Comparison of ENCODE assay signal across 26 cellular contexts in the genomic region with DNA sequence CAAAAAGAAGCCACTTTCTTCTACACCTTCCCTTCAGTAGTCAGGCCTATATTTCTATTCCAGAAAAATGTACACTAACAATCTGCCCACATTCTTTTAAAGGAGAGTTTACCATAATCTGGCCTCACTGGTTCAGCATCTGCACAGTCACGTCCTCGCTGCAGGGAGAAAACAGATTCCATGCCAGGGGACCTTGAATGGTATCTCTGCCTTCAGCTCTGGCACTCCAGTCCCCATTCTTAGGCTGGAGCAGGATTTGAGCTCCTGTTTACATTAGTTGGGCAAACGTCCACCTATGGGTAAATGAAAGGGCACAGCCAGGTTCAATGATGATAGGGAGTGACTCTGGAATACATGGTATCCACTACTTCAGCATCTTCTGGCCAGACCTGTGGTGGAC.
DNase-seq lines count a peak whose midpoint lies in the region; ATAC-seq, FAIRE-seq and TF ChIP-seq lines count a peak whose summit lies in the region.
"Had no signal": no experiment of that assay in that cellular context is flagged by ENCODE, and none has a peak within 500 bp of the region (broad histone marks: within the 10 kb centered on the region; RNA-seq: fewer than 3 reads in every experiment).

No MANE protein-coding gene starts in this region.

- H3F3A ChIP-seq in OCI-LY1 (ENCODE audit: insufficient read depth, low read length) = no peaks in the 10 kb centered on the region

- no peak overlapping the region for H3K4me2 ChIP-seq in OCI-LY1 (ENCODE audit: low read length)
- H3K4me2 ChIP-seq: A549; BLaER1 treated with 17β-estradiol and CSF1 and Interleukin-3, amounts not matched to agents 10 nM and 100 nM had no signal

- H3K79me2 ChIP-seq in OCI-LY1 (ENCODE audit: insufficient read depth, low read length) = no peaks in the 10 kb centered on the region

- TF ChIP-seq CTCF in heart right ventricle (IDR thresholded peaks at IDR 0.05) (no peak), right atrium auricular region (IDR thresholded peaks at IDR 0.05) (no peak), OCI-LY1 (IDR thresholded peaks at IDR 0.05; ENCODE audit: low read length) (no peak), kidney (IDR thresholded peaks at IDR 0.05; ENCODE audit: borderline replicate concordance, extremely low read depth, insufficient read depth) (no peak)

- no peaks in the 10 kb centered on the region for H3K4me1 ChIP-seq in right cardiac atrium (ENCODE audit: control insufficient read depth, insufficient read depth, low read length)
- peaks cover 0 to 14% (median 0%) of the 10 kb centered on the region in 9 donors for H3K4me1 ChIP-seq in heart right ventricle
- no peaks in the 10 kb centered on the region for H3K4me1 ChIP-seq in right atrium auricular region
- peaks cover 44% of the 10 kb centered on the region for H3K4me1 ChIP-seq in OCI-LY1 (ENCODE audit: insufficient read depth, low read length, severe bottlenecking)
- peaks cover 0 to 6% of the 10 kb centered on the region in 2 donors for H3K4me1 ChIP-seq in kidney (ENCODE audit: control insufficient read depth in 1 of 2, insufficient read depth in 1 of 2, low read depth in 1 of 2, low read length in 2 of 2)
- H3K4me1 ChIP-seq: A549; BLaER1 treated with 17β-estradiol and CSF1 and Interleukin-3, amounts not matched to agents 10 nM and 100 nM had no signal

- FAIRE-seq in kidney (lab: Jason Lieb, UNC) = no peak
- FAIRE-seq: A549, D721Med, GM12878, GM19239, H1 had no signal

- H3K9me3 ChIP-seq in right cardiac atrium (ENCODE audit: control insufficient read depth, low read length) (no peaks in the 10 kb centered on the region), heart right ventricle (no peaks in the 10 kb centered on the region), right atrium auricular region (no peaks in the 10 kb centered on the region), OCI-LY1 (ENCODE audit: low read length) (no peaks in the 10 kb centered on the region), kidney (ENCODE audit: control insufficient read depth in 1 of 2, low read length in 2 of 2) (no peaks in the 10 kb centered on the region)
- H3K9me3 ChIP-seq: A549; BE2C; BLaER1 treated with 17β-estradiol and CSF1 and Interleukin-3, amounts not matched to agents 10 nM and 100 nM had no signal

- H3K4me3 ChIP-seq in right cardiac atrium (ENCODE audit: low read length) = no peak overlapping the region
- H3K4me3 ChIP-seq in heart right ventricle = no peak overlapping the region
- no peak overlapping the region for H3K4me3 ChIP-seq in right atrium auricular region
- no peak overlapping the region for H3K4me3 ChIP-seq in OCI-LY1 (ENCODE audit: low read depth, low read length, poor library complexity, severe bottlenecking)
- no peak overlapping the region for H3K4me3 ChIP-seq in kidney (ENCODE audit: low read length in 2 of 2)
- H3K4me3 ChIP-seq: A549; BLaER1 treated with 17β-estradiol and CSF1 and Interleukin-3, amounts not matched to agents 10 nM and 100 nM; GM12878; GM23248 had no signal

- H3K9ac ChIP-seq in OCI-LY1 (ENCODE audit: low read length) = no peak overlapping the region
- H3K9ac ChIP-seq in kidney (ENCODE audit: low read length in 2 of 2) = no peak overlapping the region
- H3K9ac ChIP-seq: BLaER1 treated with 17β-estradiol and CSF1 and Interleukin-3, amounts not matched to agents 10 nM and 100 nM; GM23248 had no signal

- no peaks in the 10 kb centered on the region for H4K20me1 ChIP-seq in OCI-LY1 (ENCODE audit: insufficient read depth, low read length)
- H4K20me1 ChIP-seq: BLaER1 treated with 17β-estradiol and CSF1 and Interleukin-3, amounts not matched to agents 10 nM and 100 nM had no signal

- ATAC-seq in Right ventricle myocardium inferior (peak; percentile 51), right cardiac atrium (no peak), heart right ventricle (peak in 5 of 8 donors; percentile 37 to 59 (median 51))
- ATAC-seq: A549, GM12878 had no signal

- no peaks in the 10 kb centered on the region for H3K9me2 ChIP-seq in OCI-LY1 (ENCODE audit: low read depth, low read length)

- WGBS in right cardiac atrium = 71% methylated on average over 3 of the region's 3 CpGs
- 46 to 49% methylated on average over 3 of the region's 3 CpGs for WGBS in heart right ventricle, 2 donors

- H3K36me3 ChIP-seq in heart right ventricle (no peaks in the 10 kb centered on the region), right atrium auricular region (no peaks in the 10 kb centered on the region), OCI-LY1 (ENCODE audit: insufficient read depth, low read length) (no peaks in the 10 kb centered on the region), kidney (ENCODE audit: control insufficient read depth in 1 of 2, insufficient read depth in 2 of 2, low read length in 2 of 2) (no peaks in the 10 kb centered on the region)
- H3K36me3 ChIP-seq: BE2C; BLaER1 treated with 17β-estradiol and CSF1 and Interleukin-3, amounts not matched to agents 10 nM and 100 nM had no signal

- H3K27me3 ChIP-seq in right cardiac atrium (ENCODE audit: control insufficient read depth, insufficient read depth) (no peaks in the 10 kb centered on the region), heart right ventricle (no peaks in the 10 kb centered on the region), right atrium auricular region (no peaks in the 10 kb centered on the region), OCI-LY1 (ENCODE audit: insufficient read depth, low read length) (no peaks in the 10 kb centered on the region)
- H3K27me3 ChIP-seq: BE2C; BLaER1 treated with 17β-estradiol and CSF1 and Interleukin-3, amounts not matched to agents 10 nM and 100 nM had no signal

- H3K27ac ChIP-seq in right cardiac atrium (ENCODE audit: low read length) (no peak overlapping the region), heart right ventricle (peak overlapping the region in 7 of 10 donors; percentile 4 to 63 (median 41)), right atrium auricular region (no peak overlapping the region), OCI-LY1 (ENCODE audit: low read depth, low read length, poor library complexity, severe bottlenecking) (no peak overlapping the region), kidney (ENCODE audit: low read depth in 2 of 2, low read length in 2 of 2) (no peak overlapping the region)
- H3K27ac ChIP-seq: A549; BLaER1 treated with 17β-estradiol and CSF1 and Interleukin-3, amounts not matched to agents 10 nM and 100 nM; GM23248 had no signal

- intact Hi-C loops in Right ventricle myocardium inferior (cut with DNase I) = no loop called here
- intact Hi-C loops in right cardiac atrium (cut with DNase I) = no loop called here
- intact Hi-C loops in heart right ventricle (cut with DNase I) = loop anchor here in 2 of 10 donors (5.0 kb wide), 1 partner anchor 311 kb away; no protein-coding TSS in a partner anchor
- intact Hi-C loops in kidney (cut with DNase I) = no loop called here

- DNase-seq in Right ventricle myocardium inferior (ENCODE audit: missing footprints) (no peak), right cardiac atrium (no peak), heart right ventricle (no peak), right atrium auricular region (ENCODE audit: low spot score) (no peak), kidney (no peak), NCI-H1048 (lab: John Stamatoyannopoulos, UW) (no peak)
- DNase-seq: 8988T; ACHN; AML-193; BE2C; CD4-positive, alpha-beta T cell; CD8-positive, alpha-beta memory T cell; DMS 273 treated with DMSO at 0.1 percent for 48 hours; DMS79; EL; GDM1; GM23248; H7; HCEC 1CT had no signal

- H2AFZ ChIP-seq in OCI-LY1 (ENCODE audit: low read length) = peak overlapping the region; percentile 4; the same call in 1 of the 2 replicates
- H2AFZ ChIP-seq: GM23248 had no signal

Comparison
In these comparisons a context has a peak if more than half of its experiments do, and no peak if none do; other contexts are left out.
1. ATAC-seq: peak in Right ventricle myocardium inferior (single experiment) and heart right ventricle (5 of 8); none in right cardiac atrium (0 of 2).
2. H3K27ac ChIP-seq: peak in heart right ventricle (7 of 10); none in right cardiac atrium (single experiment), right atrium auricular region (0 of 2), OCI-LY1 (single experiment) and kidney (0 of 2).